ENCODE assay signal across 8 cellular contexts in genomic region chr1:45583666-45584350, GRCh38. TPM values are rescaled to one million over a fixed set of nuclear protein-coding genes. Genes with fewer than 3 reads are reported as not detected.
DNase-seq lines count a peak whose midpoint lies in the region; ATAC-seq lines count a peak whose summit lies in the region.

Gene NASP (plus strand): TSS chr1:45584041. CDS start chr1:45584147, 106 bp downstream.

- H2BK15ac ChIP-seq in mesendoderm (replicated peaks; ENCODE audit: low read depth) = no peak within 1 kb of the TSS

- H3K79me2 ChIP-seq in mesendoderm (ENCODE audit: control insufficient read depth, insufficient read depth, low read length) = peaks cover 45% of the 10 kb centered on the region

- no CpG with 5 or more reads among the region's 41 CpGs for WGBS in mesendoderm (ENCODE audit: extremely low coverage, insufficient coverage, low lambda C conversion rate)

- no peak within 1 kb of the TSS for H4K8ac ChIP-seq in mesendoderm (ENCODE audit: low read depth, low read length)

- peak within 1 kb of the TSS; percentile 100 for H3K4me3 Mint-ChIP-seq in effector memory CD8-positive, alpha-beta T cell

- H3K27ac Mint-ChIP-seq in effector memory CD8-positive, alpha-beta T cell = peak within 1 kb of the TSS; percentile 98

- peak within 1 kb of the TSS; percentile 34 for H3K23ac ChIP-seq in mesendoderm (ENCODE audit: low read length)

- peak within 1 kb of the TSS; percentile 69 for H3K18ac ChIP-seq in mesendoderm (ENCODE audit: low read length)

- peak within 1 kb of the TSS; percentile 89 for H3K4me2 ChIP-seq in mesendoderm (ENCODE audit: low read length)

- no peaks in the 10 kb centered on the region for H3K4me1 ChIP-seq in mesendoderm (ENCODE audit: control insufficient read depth, low read depth, low read length)

- no peaks in the 10 kb centered on the region for H3K79me1 ChIP-seq in mesendoderm (ENCODE audit: low read length)

- ATAC-seq in GM21360 (IDR thresholded peaks at IDR 0.05; ENCODE audit: unreplicated experiment) = peak; percentile 39
- ATAC-seq in effector memory CD8-positive, alpha-beta T cell (replicated peaks) = peak; percentile 61

- no peaks in the 10 kb centered on the region for H3K36me3 ChIP-seq in mesendoderm (ENCODE audit: control insufficient read depth, insufficient read depth, low read length)

- H3K27ac ChIP-seq in mesendoderm (ENCODE audit: low read depth, low read length) = peak within 1 kb of the TSS; percentile 74

- peaks cover 27 to 36% of the 10 kb centered on the region in 2 donors for H3K4me1 Mint-ChIP-seq in effector memory CD8-positive, alpha-beta T cell (ENCODE audit: low read depth in 2 of 2)

- no peak within 1 kb of the TSS for H4K5ac ChIP-seq in mesendoderm (ENCODE audit: low read length)

- in situ Hi-C loops in Caki2 (cut with HindIII; ENCODE audit: low pct_unique_long_range_greater_than_20kb, low sequenced_read_pairs) = no loop called here

- H3K27me3 ChIP-seq in mesendoderm (ENCODE audit: insufficient read depth, low read length, poor library complexity) = no peaks in the 10 kb centered on the region

- peak within 1 kb of the TSS; percentile 95 for H3K4me3 ChIP-seq in mesendoderm (ENCODE audit: low read length)

- H3K36me3 Mint-ChIP-seq in effector memory CD8-positive, alpha-beta T cell (ENCODE audit: insufficient read depth) = peaks cover 43% of the 10 kb centered on the region

- H2AK5ac ChIP-seq in mesendoderm (ENCODE audit: low read length) = peak within 1 kb of the TSS; percentile 68

- no peak within 1 kb of the TSS for H2BK120ac ChIP-seq in mesendoderm (ENCODE audit: low read depth, low read length)

- peak within 1 kb of the TSS; percentile 94 for H3K56ac ChIP-seq in mesendoderm (ENCODE audit: low read length)

- peak within 1 kb of the TSS; percentile 86 for H3K4ac ChIP-seq in mesendoderm (ENCODE audit: low read depth, low read length)

- DNase-seq in Caki2 (ENCODE audit: low read depth) (peak; percentile 89), HT1080 (ENCODE audit: low read depth) (peak; percentile 86), mesendoderm (peak; percentile 93)
- peak; percentile 80 for DNase-seq in NK-92 treated with Interleukin-12 subunit alpha and Interleukin-12 subunit beta, amount 100 ng/mL, for 24 hours (lab: John Stamatoyannopoulos, UW)
- DNase-seq in activated CD8-positive, alpha-beta memory T cell treated with anti-CD3 and anti-CD28 coated beads for 4 hours (ENCODE audit: low read depth in 2 of 2) = peak; percentile 81 to 89
- DNase-seq in effector memory CD8-positive, alpha-beta T cell = peak; percentile 95 to 97 (median 96)
- peak; percentile 85 for DNase-seq in stimulated activated CD8-positive, alpha-beta memory T cell treated with anti-CD3 and anti-CD28 coated beads, Interleukin-12 subunit alpha, Interleukin-12 subunit beta, amount 100 ng/mL, for 4 hours (ENCODE audit: low read depth)

- no peaks in the 10 kb centered on the region for H3K9me3 Mint-ChIP-seq in effector memory CD8-positive, alpha-beta T cell

- H2BK5ac ChIP-seq in mesendoderm (ENCODE audit: low read length) = peak within 1 kb of the TSS; percentile 81

- peak within 1 kb of the TSS; percentile 90 for H3K9ac ChIP-seq in mesendoderm (ENCODE audit: low read length)

- H3K27me3 Mint-ChIP-seq in effector memory CD8-positive, alpha-beta T cell = no peaks in the 10 kb centered on the region

RNA-seq across cellular contexts. Expression of gene NASP, which starts in this region (rescaled TPM):
- total RNA-seq in Caki2 (2014; rRNA removed; shearing (Covaris generic); ENCODE audit: low replicate concordance) = 89.4 and 99.6 TPM in 2 replicates
- 129 and 138 TPM in 2 replicates for total RNA-seq in HT1080 (2014; rRNA removed; shearing (Covaris generic))
- polyA plus RNA-seq in HT1080 (2015; cell fraction: cytosol; rRNA removed) = 112 and 141 TPM in 2 replicates
- polyA plus RNA-seq in HT1080 (2015; cell fraction: nucleus; rRNA removed) = 291 and 313 TPM in 2 replicates
- polyA plus RNA-seq in mesendoderm (2013, experiment 1 of 2) = 457 TPM
- 446 TPM for polyA plus RNA-seq in mesendoderm (2013, experiment 2 of 2)

Comparison
In these comparisons a context has a peak if more than half of its experiments do, and no peak if none do; other contexts are left out.
1. Peak in every context shown above with its lines: DNase-seq, ATAC-seq, H3K4me3 ChIP-seq and H3K27ac ChIP-seq.